Comparison of ENCODE assay signal across 21 cellular contexts in genomic region chr9:88458716-88459115, GRCh38.
DNase-seq lines count a peak whose midpoint lies in the region; ATAC-seq and TF ChIP-seq lines count a peak whose summit lies in the region.
"Had no signal": no experiment of that assay in that cellular context is flagged by ENCODE, and none has a peak within 500 bp of the region (broad histone marks: within the 10 kb centered on the region; RNA-seq: fewer than 3 reads in every experiment).

No MANE protein-coding gene starts in this region.

- POLR2A ChIA-PET in AG04449 (lab: Yijun Ruan, JAX), result no interaction called here
- POLR2A ChIA-PET in CD4-positive, alpha-beta T cell (lab: Charles Lee), result no interaction called here

- no peaks in the 10 kb centered on the region for H3K27me3 Mint-ChIP-seq in central memory CD8-positive, alpha-beta T cell
- no peaks in the 10 kb centered on the region for H3K27me3 Mint-ChIP-seq in CD4-positive, alpha-beta T cell

- no peak for ATAC-seq in central memory CD8-positive, alpha-beta T cell (replicated peaks; ENCODE audit: extremely low read depth, poor library complexity, severe bottlenecking)
- no peak for ATAC-seq in HG02759 (IDR thresholded peaks at IDR 0.05; ENCODE audit: unreplicated experiment)
- ATAC-seq in CD4-positive, alpha-beta T cell (ENCODE audit: poor library complexity), result no peak
- ATAC-seq: GM23338 had no signal

- H3K9me3 Mint-ChIP-seq in central memory CD8-positive, alpha-beta T cell, result no peaks in the 10 kb centered on the region
- H3K9me3 Mint-ChIP-seq in CD4-positive, alpha-beta T cell, result no peaks in the 10 kb centered on the region
- H3K9me3 Mint-ChIP-seq: GM23338 had no signal

- no peak for TF ChIP-seq CTCF in AG04449 (IDR thresholded peaks at IDR 0.05; ENCODE audit: insufficient read depth, low read length, missing control alignments)
- TF ChIP-seq CTCF in CD4-positive, alpha-beta T cell (IDR thresholded peaks at IDR 0.05), result no peak

- intact Hi-C loops in CD4-positive, alpha-beta T cell (cut with DNase I, micrococcal nuclease), result no loop called here

- no peaks in the 10 kb centered on the region for H3K9me3 ChIP-seq in CD4-positive, alpha-beta T cell (ENCODE audit: control insufficient read depth, low read length)
- H3K9me3 ChIP-seq: esophagus muscularis mucosa, tibial nerve had no signal

- H3K27ac ChIP-seq in CD4-positive, alpha-beta T cell (ENCODE audit: low read depth, low read length), result no peak overlapping the region
- H3K27ac ChIP-seq: esophagus muscularis mucosa, tibial nerve had no signal

- H3K27me3 ChIP-seq in CD4-positive, alpha-beta T cell (ENCODE audit: control insufficient read depth, insufficient read depth, low read length), result no peaks in the 10 kb centered on the region
- H3K27me3 ChIP-seq: esophagus muscularis mucosa, tibial nerve had no signal

- peak overlapping the region; percentile 36 for H3K27ac Mint-ChIP-seq in central memory CD8-positive, alpha-beta T cell (ENCODE audit: low read depth)
- H3K27ac Mint-ChIP-seq in CD4-positive, alpha-beta T cell, result no peak overlapping the region
- H3K27ac Mint-ChIP-seq: GM23338 had no signal

- H3K4me3 Mint-ChIP-seq in central memory CD8-positive, alpha-beta T cell, result no peak overlapping the region
- no peak overlapping the region for H3K4me3 Mint-ChIP-seq in CD4-positive, alpha-beta T cell
- H3K4me3 Mint-ChIP-seq: GM23338 had no signal

- peaks cover 9% of the 10 kb centered on the region for H3K36me3 Mint-ChIP-seq in central memory CD8-positive, alpha-beta T cell (ENCODE audit: insufficient read depth)
- peaks cover 51% of the 10 kb centered on the region for H3K36me3 Mint-ChIP-seq in CD4-positive, alpha-beta T cell (ENCODE audit: low read depth)

- H3K4me1 Mint-ChIP-seq in central memory CD8-positive, alpha-beta T cell, result peaks cover 10% of the 10 kb centered on the region
- H3K4me1 Mint-ChIP-seq in CD4-positive, alpha-beta T cell (ENCODE audit: low read depth), result no peaks in the 10 kb centered on the region

- DNase-seq in AG04449 (ENCODE audit: low read depth, low spot score), result peak; percentile 90
- DNase-seq in GM04504 (ENCODE audit: low read depth), result peak; percentile 79
- no peak for DNase-seq in central memory CD8-positive, alpha-beta T cell (ENCODE audit: low spot score in 2 of 2)
- peak; percentile 31 for DNase-seq in kidney glomerular epithelial cell (lab: John Stamatoyannopoulos, UW)
- DNase-seq in stimulated activated naive CD4-positive, alpha-beta T cell treated with Interleukin-2 at 50 U/mL for 16 hours (lab: John Stamatoyannopoulos, UW), result no peak
- no peak for DNase-seq in ureter (ENCODE audit: low spot score)
- DNase-seq in CD4-positive, alpha-beta T cell, result no peak
- DNase-seq: activated CD4-positive, alpha-beta T cell treated with anti-CD3 and anti-CD28 coated beads, Interleukin-2, amount 50 U/mL, for 4 hours; activated T-cell treated with anti-CD3 and anti-CD28 coated beads, Interleukin-2, amount 50 U/mL, for 48 hours; amniotic stem cell; dermis blood vessel endothelial cell; DMS153; NCI-H1092 treated with DMSO at 0.1 percent for 48 hours; NCI-H226; SIG-M5 had no signal

- CTCF ChIA-PET in AG04449 (lab: Yijun Ruan, JAX), result interaction anchor here (1.4 to 3.5 kb wide), 2 partner anchors 13 to 26 kb away, joined by 4 to 9 read pairs; no protein-coding TSS in a partner anchor
- CTCF ChIA-PET in CD4-positive, alpha-beta T cell (lab: Charles Lee), result interaction anchor here (0.6 kb wide), 1 partner anchor 9 kb away, joined by 3 read pairs; no protein-coding TSS in a partner anchor

- no peak overlapping the region for H3K4me3 ChIP-seq in AG04449 (ENCODE audit: low read depth, low read length)
- H3K4me3 ChIP-seq: esophagus muscularis mucosa, GM23338, lung, skin epidermis, tibial nerve had no signal

Comparison
In these comparisons a context has a peak if more than half of its experiments do, and no peak if none do; other contexts are left out.
1. DNase-seq: peak in AG04449 (single experiment), GM04504 (single experiment) and kidney glomerular epithelial cell (single experiment); none in central memory CD8-positive, alpha-beta T cell (0 of 2), stimulated activated naive CD4-positive, alpha-beta T cell treated with Interleukin-2 at 50 U/mL for 16 hours (single experiment), ureter (single experiment) and CD4-positive, alpha-beta T cell (0 of 10).